ENCODE assay signal across 6 cellular contexts in genomic region chr6:31794294-31794865, GRCh38. TPM values are rescaled to one million over a fixed set of nuclear protein-coding genes. Genes with fewer than 3 reads are reported as not detected.
A peak's percentile ranks its signal among the peaks of the same experiment; 100 is the strongest.
DNase-seq lines count a peak whose midpoint lies in the region; ATAC-seq and TF ChIP-seq lines count a peak whose summit lies in the region.

No MANE protein-coding gene starts in this region.

- H3K27me3 ChIP-seq in SJSA1 (replicated peaks), result no peaks in the 10 kb centered on the region
- H3K27me3 ChIP-seq in hepatocyte, result no peaks in the 10 kb centered on the region
- H3K27me3 ChIP-seq in upper lobe of right lung, result no peaks in the 10 kb centered on the region

- TF ChIP-seq CTCF in GM12864 (IDR thresholded peaks at IDR 0.05; ENCODE audit: low read depth, low read length, missing control alignments), result no peak
- TF ChIP-seq CTCF in hepatocyte (IDR thresholded peaks at IDR 0.05; ENCODE audit: poor library complexity), result no peak
- TF ChIP-seq CTCF in upper lobe of right lung (IDR thresholded peaks at IDR 0.05), result no peak

- DNase-seq in GM12864 (ENCODE audit: low read depth), result no peak
- peak in 1 of 2 experiments; percentile 43 for DNase-seq in SJSA1 (ENCODE audit: low read depth in 1 of 2, low spot score in 2 of 2)
- peak; percentile 42 for DNase-seq in hepatocyte (ENCODE audit: low spot score)
- no peak for DNase-seq in upper lobe of right lung
- no peak for DNase-seq in HuH-7.5 (ENCODE audit: low spot score)

- H3K4me1 ChIP-seq in SJSA1 (replicated peaks), result peaks cover 28% of the 10 kb centered on the region
- peaks cover 11% of the 10 kb centered on the region for H3K4me1 ChIP-seq in hepatocyte (ENCODE audit: insufficient read depth)
- H3K4me1 ChIP-seq in upper lobe of right lung, result peaks cover 18% of the 10 kb centered on the region

- intact Hi-C loops in upper lobe of right lung (cut with DNase I), result no loop called here

- peak overlapping the region; percentile 57 for H2AFZ ChIP-seq in hepatocyte

- H3K79me2 ChIP-seq in hepatocyte, result peaks cover 34% of the 10 kb centered on the region

- H3K4me2 ChIP-seq in hepatocyte, result peak overlapping the region; percentile 96

- peaks cover 47% of the 10 kb centered on the region for H3K36me3 ChIP-seq in SJSA1
- H3K36me3 ChIP-seq in hepatocyte (replicated peaks; ENCODE audit: insufficient read depth, low read depth), result no peaks in the 10 kb centered on the region
- H3K36me3 ChIP-seq in upper lobe of right lung, result peaks cover 22% of the 10 kb centered on the region

- H3K4me3 ChIP-seq in GM12864 (ENCODE audit: low read depth, low read length), result peak overlapping the region; percentile 94
- H3K4me3 ChIP-seq in SJSA1, result peak overlapping the region; percentile 97
- peak overlapping the region; percentile 80 for H3K4me3 ChIP-seq in hepatocyte
- H3K4me3 ChIP-seq in upper lobe of right lung, result peak overlapping the region; percentile 96

- no peaks in the 10 kb centered on the region for H4K20me1 ChIP-seq in hepatocyte (ENCODE audit: insufficient read depth, poor library complexity, severe bottlenecking)

- WGBS in hepatocyte (ENCODE audit: low lambda C conversion rate, missing lambda C conversion rate), result 6% methylated on average over 7 of the region's 7 CpGs

- H3K9me3 ChIP-seq in SJSA1 (replicated peaks) (0 out of 2 replicates have a peak, but pooled peaks cover 3% of the 10 kb centered on the region), hepatocyte (ENCODE audit: low read depth) (no peaks in the 10 kb centered on the region), upper lobe of right lung (no peaks in the 10 kb centered on the region)

- H3K27ac ChIP-seq in SJSA1 (peak overlapping the region; percentile 99), hepatocyte (peak overlapping the region; percentile 93), upper lobe of right lung (peak overlapping the region; percentile 93)

- no peak for ATAC-seq in upper lobe of right lung
- no peak for ATAC-seq in HG02870 (IDR thresholded peaks at IDR 0.05; ENCODE audit: unreplicated experiment)

- no peaks in the 10 kb centered on the region for H3K9me2 ChIP-seq in hepatocyte (replicated peaks; ENCODE audit: insufficient read depth)

RNA-seq across cellular contexts. Expression of gene VARS1, which starts 1.2 kb away (rescaled TPM):
- total RNA-seq in SJSA1 (2014; rRNA removed; shearing (Covaris generic)), result 23.1 and 39.5 TPM in 2 replicates
- 23.3 and 36.6 TPM in 2 replicates for total RNA-seq in hepatocyte
- polyA plus RNA-seq in hepatocyte, result 51.0 and 59.6 TPM in 2 replicates
- 53.0 TPM for total RNA-seq in upper lobe of right lung

RNA-seq across cellular contexts. Expression of gene LSM2, which starts 12.4 kb away (rescaled TPM):
- 72.6 and 89.4 TPM in 2 replicates for total RNA-seq in SJSA1 (2014; rRNA removed; shearing (Covaris generic))
- total RNA-seq in hepatocyte (42.9 and 51.9 TPM in 2 replicates), upper lobe of right lung (30.8 TPM)
- polyA plus RNA-seq in hepatocyte, result 48.7 and 57.9 TPM in 2 replicates

RNA-seq across cellular contexts. Expression of gene VWA7, which starts 17.3 kb away (rescaled TPM):
- not detected in 2 replicates for total RNA-seq in SJSA1 (2014; rRNA removed; shearing (Covaris generic))
- total RNA-seq in hepatocyte (1.5 and 3.4 TPM in 2 replicates), upper lobe of right lung (3.4 TPM)
- 2.8 and 5.2 TPM in 2 replicates for polyA plus RNA-seq in hepatocyte

RNA-seq across cellular contexts. Expression of gene HSPA1L, which starts 20.7 kb away (rescaled TPM):
- 0.78 and 0.87 TPM in 2 replicates for total RNA-seq in SJSA1 (2014; rRNA removed; shearing (Covaris generic))
- 1.4 and 2.2 TPM in 2 replicates for total RNA-seq in hepatocyte
- polyA plus RNA-seq in hepatocyte, result 1.0 and 2.7 TPM in 2 replicates
- total RNA-seq in upper lobe of right lung, result 2.0 TPM

RNA-seq across cellular contexts. Expression of gene HSPA1A, which starts 21.0 kb away (rescaled TPM):
- 211 and 214 TPM in 2 replicates for total RNA-seq in SJSA1 (2014; rRNA removed; shearing (Covaris generic))
- 83.3 and 84.3 TPM in 2 replicates for total RNA-seq in hepatocyte
- polyA plus RNA-seq in hepatocyte, result 50.0 and 82.2 TPM in 2 replicates
- 150 TPM for total RNA-seq in upper lobe of right lung
